Comparison of ENCODE assay signal across 23 cellular contexts in the genomic region with DNA sequence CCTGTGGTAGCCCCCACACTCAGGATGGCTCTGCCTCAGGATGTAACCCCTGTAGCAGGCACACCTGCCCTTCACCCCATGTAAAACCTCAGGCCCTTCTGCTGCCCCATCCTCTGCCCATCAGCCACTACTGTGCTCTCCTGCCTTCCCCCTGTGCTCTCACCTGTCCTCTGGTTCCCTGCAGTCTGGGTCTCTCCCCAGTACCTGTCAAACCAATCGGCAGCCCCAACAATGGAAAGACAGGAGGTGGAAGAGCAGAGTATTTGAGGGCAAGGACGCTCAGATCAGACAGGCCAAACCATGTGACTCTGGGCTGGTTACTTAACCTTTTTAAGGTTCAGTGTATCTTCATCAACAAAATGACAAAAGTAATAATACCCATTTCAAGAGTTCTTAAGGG. TPM values are rescaled to one million over a fixed set of nuclear protein-coding genes. Genes with fewer than 3 reads are reported as not detected.
"Had no signal": no experiment of that assay in that cellular context is flagged by ENCODE, and none has a peak within 500 bp of the region (broad histone marks: within the 10 kb centered on the region; RNA-seq: fewer than 3 reads in every experiment).

No MANE protein-coding gene starts in this region.

- H3K27ac Mint-ChIP-seq: memory B cell, mesothelial cell of epicardium, natural killer cell, progenitor cell of endocrine pancreas had no signal

- H3K36me3 ChIP-seq: gastrocnemius medialis, left lung, lower lobe of right lung, ovary, upper lobe of right lung had no signal

- H3K4me3 ChIP-seq: gastrocnemius medialis, heart right ventricle, left lung, lower lobe of right lung, ovary, tibial nerve, upper lobe of right lung had no signal

- H3K9me3 Mint-ChIP-seq: mesothelial cell of epicardium had no signal

- H3K27me3 Mint-ChIP-seq: memory B cell, progenitor cell of endocrine pancreas had no signal

- DNase-seq: cerebellar nuclear complex; dermis blood vessel endothelial cell; effector CD4-positive, alpha-beta T cell; gastrocnemius medialis; heart right ventricle; left lung; lower lobe of right lung; natural killer cell; ovary; right cardiac atrium; small intestine; stimulated activated CD4-positive, alpha-beta T cell treated with anti-CD3 and anti-CD28 coated beads, Interleukin-12 subunit alpha, Interleukin-12 subunit beta, amount 100 ng/mL, for 4 hours; stimulated activated naive CD4-positive, alpha-beta T cell; upper lobe of right lung had no signal

- H3K27ac ChIP-seq: left lung, lower lobe of right lung, ovary, tibial nerve, upper lobe of right lung had no signal

- H3K36me3 Mint-ChIP-seq: mesothelial cell of epicardium, natural killer cell had no signal

- H3K9me3 ChIP-seq: gastrocnemius medialis, left lung, lower lobe of right lung, ovary, upper lobe of right lung had no signal

- H3K4me3 Mint-ChIP-seq: memory B cell, mesothelial cell of epicardium, natural killer cell, neural crest cell had no signal

- ATAC-seq: esophagus mucosa, gastrocnemius medialis, left lung, lower lobe of right lung, right cardiac atrium, upper lobe of right lung had no signal

- H3K4me1 Mint-ChIP-seq: mesothelial cell of epicardium had no signal

- FAIRE-seq: colon, small intestine had no signal

- H3K27me3 ChIP-seq: gastrocnemius medialis, heart right ventricle, left lung, ovary, tibial nerve, upper lobe of right lung had no signal

RNA-seq across cellular contexts. Expression of gene GJA4, which starts 35.8 kb away (rescaled TPM):
- total RNA-seq: fibroblast of villous mesenchyme, mesothelial cell of epicardium, myocyte, natural killer cell had no signal

RNA-seq across cellular contexts. Expression of gene GJB3, which starts 47.6 kb away (rescaled TPM):
- total RNA-seq: fibroblast of villous mesenchyme, gastrocnemius medialis, heart right ventricle, mesothelial cell of epicardium, myocyte, natural killer cell, neural crest cell, right cardiac atrium had no signal
- polyA plus RNA-seq: heart right ventricle, ovary, right cardiac atrium had no signal
